1 cellular context compared by ENCODE assay signal in the genomic region with DNA sequence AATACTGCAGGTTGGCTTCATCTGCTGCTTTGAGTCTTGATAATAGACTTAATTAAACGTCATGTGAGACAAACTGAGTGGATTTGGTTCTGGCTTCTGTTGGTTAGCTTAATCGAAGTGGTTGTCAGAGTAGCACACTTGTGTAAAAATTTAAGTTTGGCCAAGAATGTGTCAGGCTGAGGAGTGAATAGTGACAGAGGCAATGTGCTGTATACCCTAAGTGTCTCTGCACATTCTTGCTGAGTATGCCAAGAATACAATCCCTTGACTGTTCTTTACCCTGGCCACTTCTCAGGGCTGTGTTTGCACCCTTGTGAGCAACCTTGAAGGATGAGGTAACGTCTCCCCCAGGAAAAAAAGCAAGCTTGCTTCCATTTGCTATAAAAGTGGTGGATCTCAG.
TF ChIP-seq lines count a peak whose summit lies in the region.

No MANE protein-coding gene starts in this region.

TF ChIP-seq in GM12878, 131 proteins besides CTCF, POLR2A, EP300 and RAD21:
- TF ChIP-seq HCFC1 (IDR thresholded peaks at IDR 0.05; ENCODE audit: low read length) (no peak), ZNF274 (IDR thresholded peaks at IDR 0.05; ENCODE audit: insufficient read depth, insufficient read length) (no peak), MEF2A (IDR thresholded peaks at IDR 0.05; ENCODE audit: insufficient read depth, low read depth, low read length) (no peak), CHD2 (IDR thresholded peaks at IDR 0.05; ENCODE audit: borderline replicate concordance, low read depth, low read length) (no peak), RELA (IDR thresholded peaks at IDR 0.05; ENCODE audit: borderline replicate concordance, partially characterized antibody) (no peak), FOXK2 (IDR thresholded peaks at IDR 0.05) (no peak), MYC (IDR thresholded peaks at IDR 0.05; ENCODE audit: insufficient read depth, insufficient read length, insufficient replicate concordance, low read length, severe bottlenecking) (no peak), CREM (IDR thresholded peaks at IDR 0.05; ENCODE audit: low read depth) (no peak), GATAD2B (conservative IDR thresholded peaks at IDR 0.05; ENCODE audit: low read depth) (no peak)
- TF ChIP-seq, protein P1, sequence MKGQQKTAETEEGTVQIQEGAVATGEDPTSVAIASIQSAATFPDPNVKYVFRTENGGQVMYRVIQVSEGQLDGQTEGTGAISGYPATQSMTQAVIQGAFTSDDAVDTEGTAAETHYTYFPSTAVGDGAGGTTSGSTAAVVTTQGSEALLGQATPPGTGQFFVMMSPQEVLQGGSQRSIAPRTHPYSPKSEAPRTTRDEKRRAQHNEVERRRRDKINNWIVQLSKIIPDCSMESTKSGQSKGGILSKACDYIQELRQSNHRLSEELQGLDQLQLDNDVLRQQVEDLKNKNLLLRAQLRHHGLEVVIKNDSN (IDR thresholded peaks at IDR 0.05; ENCODE audit: borderline replicate concordance, extremely low read length, insufficient read depth, low read depth, low read length), result no peak
- TF ChIP-seq, protein P2, sequence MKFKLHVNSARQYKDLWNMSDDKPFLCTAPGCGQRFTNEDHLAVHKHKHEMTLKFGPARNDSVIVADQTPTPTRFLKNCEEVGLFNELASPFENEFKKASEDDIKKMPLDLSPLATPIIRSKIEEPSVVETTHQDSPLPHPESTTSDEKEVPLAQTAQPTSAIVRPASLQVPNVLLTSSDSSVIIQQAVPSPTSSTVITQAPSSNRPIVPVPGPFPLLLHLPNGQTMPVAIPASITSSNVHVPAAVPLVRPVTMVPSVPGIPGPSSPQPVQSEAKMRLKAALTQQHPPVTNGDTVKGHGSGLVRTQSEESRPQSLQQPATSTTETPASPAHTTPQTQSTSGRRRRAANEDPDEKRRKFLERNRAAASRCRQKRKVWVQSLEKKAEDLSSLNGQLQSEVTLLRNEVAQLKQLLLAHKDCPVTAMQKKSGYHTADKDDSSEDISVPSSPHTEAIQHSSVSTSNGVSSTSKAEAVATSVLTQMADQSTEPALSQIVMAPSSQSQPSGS (IDR thresholded peaks at IDR 0.05; ENCODE audit: low read length), result no peak
